In the genomic region with DNA sequence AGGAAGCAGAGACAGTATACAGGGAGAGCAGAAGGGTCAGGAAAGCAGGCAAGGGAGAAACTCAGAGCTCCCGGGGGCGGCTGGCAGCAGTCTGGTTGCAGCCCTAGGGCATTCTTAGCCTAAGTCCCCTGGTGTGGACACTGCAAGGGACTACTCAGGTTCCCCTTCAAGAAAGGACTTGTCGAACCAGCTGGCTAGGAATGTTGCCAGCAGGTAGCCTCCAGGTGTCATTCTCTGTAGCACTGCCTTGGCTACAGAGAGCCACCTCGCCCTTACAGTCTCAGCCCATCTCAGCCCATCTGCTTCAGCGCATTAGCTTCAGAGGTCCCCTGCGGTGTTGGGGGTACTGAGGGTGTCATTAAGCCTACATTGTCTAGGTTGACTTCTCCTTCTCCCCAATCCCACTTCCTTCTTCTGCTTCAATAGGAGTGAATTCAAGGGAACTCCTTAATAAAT, we compare ENCODE assay signal across 8 cellular contexts. TPM values are rescaled to one million over a fixed set of nuclear protein-coding genes. Genes with fewer than 3 reads are reported as not detected.
A peak's percentile ranks its signal among the peaks of the same experiment; 100 is the strongest.
DNase-seq lines count a peak whose midpoint lies in the region; ATAC-seq and TF ChIP-seq lines count a peak whose summit lies in the region.

No MANE protein-coding gene starts in this region.

- H3K36me3 Mint-ChIP-seq in activated T-helper 2 cell treated with anti-CD3 and anti-CD28 coated beads, Interferon-gamma antibody, Interleukin-2, Interleukin-4, amounts not matched to agents 10 μg/mL and 5 μg/mL and 100 μg/mL, durations not matched to agents 14 hours and 24 hours and 36 hours (ENCODE audit: low read depth): peaks cover 3% of the 10 kb centered on the region
- H3K36me3 Mint-ChIP-seq in nephron (ENCODE audit: low read depth): no peaks in the 10 kb centered on the region

- H3K9me3 Mint-ChIP-seq in activated T-helper 2 cell treated with anti-CD3 and anti-CD28 coated beads, Interferon-gamma antibody, Interleukin-2, Interleukin-4, amounts not matched to agents 10 μg/mL and 5 μg/mL and 100 μg/mL, durations not matched to agents 14 hours and 24 hours and 36 hours: no peaks in the 10 kb centered on the region
- no peaks in the 10 kb centered on the region for H3K9me3 Mint-ChIP-seq in nephron

- TF ChIP-seq CTCF in NB4 (IDR thresholded peaks at IDR 0.05; ENCODE audit: low read depth, low read length) (no peak), nephron (IDR thresholded peaks at IDR 0.05; ENCODE audit: unreplicated experiment in 3 of 3) (no peak)

- no peak for ATAC-seq in HG02852 (IDR thresholded peaks at IDR 0.05; ENCODE audit: unreplicated experiment)
- ATAC-seq in HG03520 (IDR thresholded peaks at IDR 0.05; ENCODE audit: unreplicated experiment): no peak

- intact Hi-C loops in activated T-helper 2 cell treated with anti-CD3 and anti-CD28 coated beads, Interferon-gamma antibody, Interleukin-2, Interleukin-4, amounts not matched to agents 10 μg/mL and 5 μg/mL and 100 μg/mL, durations not matched to agents 14 hours and 24 hours and 36 hours (cut with micrococcal nuclease): no loop called here

- H3K4me3 ChIP-seq in NB4 (ENCODE audit: low read depth, low read length): no peak overlapping the region

- peak; percentile 22 to 36 for DNase-seq in NCI-H2081 (lab: John Stamatoyannopoulos, UW)
- DNase-seq in NCI-H2081 treated with DMSO at 0.1 percent for 48 hours (lab: John Stamatoyannopoulos, UW): no peak
- DNase-seq in NB4 (ENCODE audit: low read depth): peak; percentile 60
- DNase-seq in activated T-helper 2 cell treated with anti-CD3 and anti-CD28 coated beads, Interferon-gamma antibody, Interleukin-2, Interleukin-4, amounts not matched to agents 10 μg/mL and 5 μg/mL and 100 μg/mL, durations not matched to agents 14 hours and 24 hours and 36 hours (ENCODE audit: low spot score): no peak
- DNase-seq in NCI-H1694 treated with DMSO at 0.1 percent for 48 hours (lab: John Stamatoyannopoulos, UW): no peak

- H3K4me3 Mint-ChIP-seq in activated T-helper 2 cell treated with anti-CD3 and anti-CD28 coated beads, Interferon-gamma antibody, Interleukin-2, Interleukin-4, amounts not matched to agents 10 μg/mL and 5 μg/mL and 100 μg/mL, durations not matched to agents 14 hours and 24 hours and 36 hours (ENCODE audit: low read depth): peak overlapping the region; percentile 26
- no peak overlapping the region for H3K4me3 Mint-ChIP-seq in nephron

- no peak for TF ChIP-seq POLR2A in NB4 (IDR thresholded peaks at IDR 0.05; ENCODE audit: extremely low read depth, insufficient read length)

- peaks cover 51% of the 10 kb centered on the region for H3K4me1 Mint-ChIP-seq in activated T-helper 2 cell treated with anti-CD3 and anti-CD28 coated beads, Interferon-gamma antibody, Interleukin-2, Interleukin-4, amounts not matched to agents 10 μg/mL and 5 μg/mL and 100 μg/mL, durations not matched to agents 14 hours and 24 hours and 36 hours (ENCODE audit: low read depth)
- peaks cover 42% of the 10 kb centered on the region for H3K4me1 Mint-ChIP-seq in nephron

- H3K27ac Mint-ChIP-seq in activated T-helper 2 cell treated with anti-CD3 and anti-CD28 coated beads, Interferon-gamma antibody, Interleukin-2, Interleukin-4, amounts not matched to agents 10 μg/mL and 5 μg/mL and 100 μg/mL, durations not matched to agents 14 hours and 24 hours and 36 hours: peak overlapping the region; percentile 84
- H3K27ac Mint-ChIP-seq in nephron: peak overlapping the region in 2 of 3 experiments; percentile 21 to 30

- H3K27me3 Mint-ChIP-seq in activated T-helper 2 cell treated with anti-CD3 and anti-CD28 coated beads, Interferon-gamma antibody, Interleukin-2, Interleukin-4, amounts not matched to agents 10 μg/mL and 5 μg/mL and 100 μg/mL, durations not matched to agents 14 hours and 24 hours and 36 hours (ENCODE audit: low read depth): no peaks in the 10 kb centered on the region
- H3K27me3 Mint-ChIP-seq in nephron (ENCODE audit: low read depth): no peaks in the 10 kb centered on the region

RNA-seq across cellular contexts. Expression of gene TMSB10, which starts 11.3 kb away (rescaled TPM):
- 2,676 and 2,847 TPM in 2 replicates for total RNA-seq in activated T-helper 2 cell treated with anti-CD3 and anti-CD28 coated beads, Interferon-gamma antibody, Interleukin-2, Interleukin-4, amounts not matched to agents 10 μg/mL and 5 μg/mL and 100 μg/mL, durations not matched to agents 14 hours and 24 hours and 36 hours

RNA-seq across cellular contexts. Expression of gene TRABD2A, which starts 13.3 kb away (rescaled TPM):
- 67.9 and 71.2 TPM in 2 replicates for total RNA-seq in activated T-helper 2 cell treated with anti-CD3 and anti-CD28 coated beads, Interferon-gamma antibody, Interleukin-2, Interleukin-4, amounts not matched to agents 10 μg/mL and 5 μg/mL and 100 μg/mL, durations not matched to agents 14 hours and 24 hours and 36 hours

Comparison
In these comparisons a context has a peak if more than half of its experiments do, and no peak if none do; other contexts are left out.
1. DNase-seq: peak in NCI-H2081 (2 of 2) and NB4 (single experiment); none in NCI-H2081 treated with DMSO at 0.1 percent for 48 hours (single experiment), activated T-helper 2 cell treated with anti-CD3 and anti-CD28 coated beads, Interferon-gamma antibody, Interleukin-2, Interleukin-4, amounts not matched to agents 10 μg/mL and 5 μg/mL and 100 μg/mL, durations not matched to agents 14 hours and 24 hours and 36 hours (single experiment) and NCI-H1694 treated with DMSO at 0.1 percent for 48 hours (single experiment).